Comparison of ENCODE assay signal across 8 cellular contexts in genomic region chr2:38376346-38376682, GRCh38. TPM values are rescaled to one million over a fixed set of nuclear protein-coding genes. Genes with fewer than 3 reads are reported as not detected.
DNase-seq lines count a peak whose midpoint lies in the region; ATAC-seq and TF ChIP-seq lines count a peak whose summit lies in the region.

No MANE protein-coding gene starts in this region.

- POLR2A ChIA-PET in SK-N-SH (lab: Yijun Ruan, JAX) = interaction anchor here (0.5 to 1.2 kb wide), 8 partner anchors 9 to 375 kb away, joined by 3 to 4 read pairs (median 3); partner anchors contain the start of gene SRSF7

- no peaks in the 10 kb centered on the region for H3K27me3 ChIP-seq in SK-N-SH (ENCODE audit: insufficient read depth)

- peaks cover 3% of the 10 kb centered on the region for H3F3A ChIP-seq in SK-N-SH (replicated peaks; ENCODE audit: insufficient read depth)

- peaks cover 43% of the 10 kb centered on the region for H4K20me1 ChIP-seq in SK-N-SH (ENCODE audit: insufficient read depth)

- H3K4me1 ChIP-seq in SK-N-SH (ENCODE audit: control insufficient read depth in 1 of 2, insufficient read depth in 2 of 2, low read depth in 1 of 2, low read length in 1 of 2) = peaks cover 14 to 16% of the 10 kb centered on the region in 2 experiments; a peak in 3 of 4 replicates

- no peak for TF ChIP-seq EP300 in Ishikawa (IDR thresholded peaks at IDR 0.05; ENCODE audit: borderline replicate concordance)
- no peak for TF ChIP-seq EP300 in SK-N-SH (IDR thresholded peaks at IDR 0.05; ENCODE audit: borderline replicate concordance in 1 of 2, low read depth in 1 of 2, low read length in 1 of 2)

- H3K4me2 ChIP-seq in SK-N-SH = peak overlapping the region; percentile 91

- H3K4me3 ChIP-seq in SK-N-SH (ENCODE audit: low read depth in 2 of 2, low read length in 1 of 2) (peak overlapping the region; percentile 91 to 94), astrocyte of the cerebellum (ENCODE audit: low read depth, low read length) (peak overlapping the region; percentile 76)

- CTCF ChIA-PET in SK-N-SH (lab: Yijun Ruan, JAX) = interaction anchor here (0.6 to 4.0 kb wide), 49 partner anchors 10 to 980 kb away, joined by 3 to 55 read pairs (median 5); partner anchors contain the start of gene SRSF7

- TF ChIP-seq CTCF in SK-N-SH (IDR thresholded peaks at IDR 0.05) = no peak; the same call in 1 of the 2 replicates
- no peak for TF ChIP-seq CTCF in astrocyte of the cerebellum (IDR thresholded peaks at IDR 0.05; ENCODE audit: low read depth, low read length, missing control alignments)

- ATAC-seq in GM21723 (IDR thresholded peaks at IDR 0.05; ENCODE audit: unreplicated experiment) = peak; percentile 38
- ATAC-seq in sciatic nerve = peak; percentile 41

- TF ChIP-seq RAD21 in Ishikawa (IDR thresholded peaks at IDR 0.05; ENCODE audit: low read depth) (no peak), SK-N-SH (IDR thresholded peaks at IDR 0.05; ENCODE audit: low read length) (no peak)

- peak; percentile 61 for DNase-seq in GM03348 (ENCODE audit: low spot score)
- no peak for DNase-seq in SK-N-SH
- no peak for DNase-seq in astrocyte of the cerebellum (ENCODE audit: low read depth)
- peak in 43 of 51 donors; percentile 11 to 78 (median 44) for DNase-seq in hypothalamus (lab: John Stamatoyannopoulos, UW)
- DNase-seq in sciatic nerve (ENCODE audit: low spot score) = peak; percentile 68
- no peak for DNase-seq in GM19240 (ENCODE audit: insufficient read length, low spot score)

- peak overlapping the region; percentile 81 to 94 for H3K27ac ChIP-seq in SK-N-SH (ENCODE audit: low read depth in 2 of 2, low read length in 1 of 2)

- peak overlapping the region; percentile 19; the same call in 1 of the 2 replicates for H2AFZ ChIP-seq in SK-N-SH (ENCODE audit: low read depth)

- peaks cover 52% of the 10 kb centered on the region for H3K79me2 ChIP-seq in SK-N-SH (ENCODE audit: insufficient read depth)

- H3K9me3 ChIP-seq in SK-N-SH = no peaks in the 10 kb centered on the region

- no peaks in the 10 kb centered on the region for H3K36me3 ChIP-seq in SK-N-SH (replicated peaks in 1 of 2; ENCODE audit: control insufficient read depth in 1 of 2, insufficient read depth in 2 of 2, low read length in 1 of 2)

- intact Hi-C loops in sciatic nerve (cut with DNase I) = no loop called here

- 0% methylated on average over 18 of the region's 23 CpGs for WGBS in SK-N-SH (ENCODE audit: low lambda C conversion rate)

- in situ Hi-C loops in astrocyte of the cerebellum (cut with HindIII; ENCODE audit: low sequenced_read_pairs) = loop anchor here (5.0 kb wide), 1 partner anchor 91 kb away; no protein-coding TSS in a partner anchor

- no peaks in the 10 kb centered on the region for H3K9me2 ChIP-seq in SK-N-SH

- peak overlapping the region; percentile 88 for H3K9ac ChIP-seq in SK-N-SH

TF ChIP-seq in Ishikawa, 13 proteins besides CTCF, POLR2A, EP300 and RAD21:
- TF ChIP-seq USF1 (IDR thresholded peaks at IDR 0.05) = peak; percentile 72
- no peak for TF ChIP-seq ZBTB7A (IDR thresholded peaks at IDR 0.05; ENCODE audit: low read depth)

TF ChIP-seq in SK-N-SH, 30 proteins besides CTCF, POLR2A, EP300 and RAD21:
- TF ChIP-seq NRF1 (IDR thresholded peaks at IDR 0.05; ENCODE audit: low read depth, low read length) (no peak), USF1 (IDR thresholded peaks at IDR 0.05; ENCODE audit: borderline replicate concordance, low read depth) (peak; percentile 27; the same call in 1 of the 2 replicates), SIN3A (IDR thresholded peaks at IDR 0.05; ENCODE audit: borderline replicate concordance, low read depth, low read length) (0 out of 2 replicates have a peak, but pooled peaks have one; percentile 42)

RNA-seq across cellular contexts. Expression of gene ATL2, which starts 0.8 kb away (rescaled TPM):
- 30.5 and 55.8 TPM in 2 replicates for polyA plus RNA-seq in SK-N-SH (2012; rRNA removed)
- 45.9 and 61.3 TPM in 2 replicates for polyA plus RNA-seq in SK-N-SH (2012; cell fraction: cytosol; rRNA removed)
- polyA plus RNA-seq in SK-N-SH (2012; cell fraction: nucleus; rRNA removed) = 86.6 and 146 TPM in 2 replicates
- total RNA-seq in sciatic nerve = 54.5 TPM

Comparison
In these comparisons a context has a peak if more than half of its experiments do, and no peak if none do; other contexts are left out.
1. DNase-seq: peak in GM03348 (single experiment), hypothalamus (43 of 51) and sciatic nerve (single experiment); none in SK-N-SH (single experiment), astrocyte of the cerebellum (single experiment) and GM19240 (single experiment).